ENCODE assay signal across 22 cellular contexts in genomic region chr5:111618644-111619271, GRCh38.
"Had no signal": no experiment of that assay in that cellular context is flagged by ENCODE, and none has a peak within 500 bp of the region (broad histone marks: within the 10 kb centered on the region; RNA-seq: fewer than 3 reads in every experiment).

No MANE protein-coding gene starts in this region.

- H3K9me3 Mint-ChIP-seq: activated CD8-positive, alpha-beta T cell treated with anti-CD3 and anti-CD28 coated beads for 36 hours; activated naive CD4-positive, alpha-beta T cell treated with anti-CD3 and anti-CD28 coated beads, Interleukin-2, amount 10 ng/mL, durations not matched to agents 7 days and 5 days; neural progenitor cell; stimulated activated naive CD8-positive, alpha-beta T cell treated with anti-CD3 and anti-CD28 coated beads, Interleukin-15, Interleukin-2, amounts not matched to agents 100 ng/mL and 50 ng/mL, for 24 hours; WTC11 had no signal

- H3K4me1 Mint-ChIP-seq: activated naive CD4-positive, alpha-beta T cell treated with anti-CD3 and anti-CD28 coated beads, Interleukin-2, amount 10 ng/mL, durations not matched to agents 7 days and 5 days; neural progenitor cell; WTC11 had no signal

- H3K4me2 ChIP-seq: neural progenitor cell had no signal

- H3K4me1 ChIP-seq: heart left ventricle, neural progenitor cell, prostate gland, upper lobe of left lung had no signal

- H3K27ac Mint-ChIP-seq: activated CD8-positive, alpha-beta T cell treated with anti-CD3 and anti-CD28 coated beads for 36 hours; activated naive CD4-positive, alpha-beta T cell treated with anti-CD3 and anti-CD28 coated beads, Interleukin-2, amount 10 ng/mL, durations not matched to agents 7 days and 5 days; neural progenitor cell; stimulated activated naive CD8-positive, alpha-beta T cell treated with anti-CD3 and anti-CD28 coated beads, Interleukin-15, Interleukin-2, amounts not matched to agents 100 ng/mL and 50 ng/mL, for 24 hours; WTC11 had no signal

- H3K4me3 ChIP-seq: heart left ventricle, lung, neural progenitor cell, prostate gland, upper lobe of left lung had no signal

- H3K27me3 ChIP-seq: heart left ventricle, neural progenitor cell, upper lobe of left lung had no signal

- H3K4me3 Mint-ChIP-seq: activated CD8-positive, alpha-beta T cell treated with anti-CD3 and anti-CD28 coated beads for 36 hours; activated naive CD4-positive, alpha-beta T cell treated with anti-CD3 and anti-CD28 coated beads, Interleukin-2, amount 10 ng/mL, durations not matched to agents 7 days and 5 days; neural progenitor cell; stimulated activated naive CD8-positive, alpha-beta T cell treated with anti-CD3 and anti-CD28 coated beads, Interleukin-15, Interleukin-2, amounts not matched to agents 100 ng/mL and 50 ng/mL, for 24 hours; WTC11 had no signal

- DNase-seq: activated CD4-positive, alpha-beta T cell treated with anti-CD3 and anti-CD28 coated beads for 4 hours; activated CD8-positive, alpha-beta T cell treated with anti-CD3 and anti-CD28 coated beads for 36 hours; activated effector memory CD4-positive, alpha-beta T cell treated with Interleukin-2 at 50 U/mL for 16 hours; activated naive CD4-positive, alpha-beta T cell treated with anti-CD3 and anti-CD28 coated beads, Interleukin-2, amount 10 ng/mL, durations not matched to agents 7 days and 5 days; activated T-cell treated with anti-CD3 and anti-CD28 coated beads, Interleukin-2, amount 50 U/mL, for 1 hour; cerebellar nuclear complex; effector CD8-positive, alpha-beta T cell; heart left ventricle; kidney; midbrain; right cardiac atrium; stimulated activated CD4-positive, alpha-beta T cell treated with anti-CD3 and anti-CD28 coated beads, Interleukin-2, amount 100 ng/mL, for 48 hours; upper lobe of left lung had no signal

- H3K36me3 Mint-ChIP-seq: activated naive CD4-positive, alpha-beta T cell treated with anti-CD3 and anti-CD28 coated beads, Interleukin-2, amount 10 ng/mL, durations not matched to agents 7 days and 5 days; neural progenitor cell; WTC11 had no signal

- H2AFZ ChIP-seq: neural progenitor cell had no signal

- ATAC-seq: activated CD8-positive, alpha-beta T cell treated with anti-CD3 and anti-CD28 coated beads for 36 hours; heart left ventricle; left lobe of liver; right cardiac atrium; WTC11 had no signal

- H3K36me3 ChIP-seq: heart left ventricle, neural progenitor cell, prostate gland, upper lobe of left lung had no signal

- FAIRE-seq: astrocyte, bronchial epithelial cell, kidney, TTC549 had no signal

- H3K27me3 Mint-ChIP-seq: activated naive CD4-positive, alpha-beta T cell treated with anti-CD3 and anti-CD28 coated beads, Interleukin-2, amount 10 ng/mL, durations not matched to agents 7 days and 5 days had no signal

- H3K9me3 ChIP-seq: prostate gland, upper lobe of left lung had no signal

- H3K27ac ChIP-seq: heart left ventricle, neural progenitor cell, prostate gland, upper lobe of left lung had no signal

- H3K9ac ChIP-seq: neural progenitor cell had no signal
